In the genomic region with DNA sequence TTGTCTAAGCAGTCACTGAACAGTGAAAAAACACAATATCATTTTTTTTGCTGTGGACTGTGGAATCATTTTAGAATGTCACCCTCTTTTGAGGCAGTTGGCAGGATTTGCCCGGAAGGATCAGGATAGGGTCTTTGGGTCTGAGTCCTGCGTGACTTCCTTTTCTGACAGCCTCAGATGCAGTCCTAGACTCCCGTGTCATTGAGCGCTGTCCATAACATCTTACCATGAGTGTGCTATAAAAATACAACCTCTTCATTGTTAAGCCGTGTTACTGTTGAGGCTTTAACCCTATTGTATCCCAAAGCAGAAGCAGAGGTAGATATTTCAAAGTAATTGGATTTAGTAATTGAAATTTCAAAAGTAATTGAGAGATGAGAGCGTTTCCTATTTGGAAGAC, we compare ENCODE assay signal across 1 cellular context.
TF ChIP-seq lines count a peak whose summit lies in the region.

No MANE protein-coding gene starts in this region.

TF ChIP-seq in K562, 482 proteins besides CTCF, POLR2A, EP300 and RAD21:
- TF ChIP-seq E2F1 (CRISPR knock-in tag; IDR thresholded peaks at IDR 0.05) = no peak
- TF ChIP-seq NCOA2 (IDR thresholded peaks at IDR 0.05; ENCODE audit: partially characterized antibody in 2 of 2) = no peak
- TF ChIP-seq, protein P1, sequence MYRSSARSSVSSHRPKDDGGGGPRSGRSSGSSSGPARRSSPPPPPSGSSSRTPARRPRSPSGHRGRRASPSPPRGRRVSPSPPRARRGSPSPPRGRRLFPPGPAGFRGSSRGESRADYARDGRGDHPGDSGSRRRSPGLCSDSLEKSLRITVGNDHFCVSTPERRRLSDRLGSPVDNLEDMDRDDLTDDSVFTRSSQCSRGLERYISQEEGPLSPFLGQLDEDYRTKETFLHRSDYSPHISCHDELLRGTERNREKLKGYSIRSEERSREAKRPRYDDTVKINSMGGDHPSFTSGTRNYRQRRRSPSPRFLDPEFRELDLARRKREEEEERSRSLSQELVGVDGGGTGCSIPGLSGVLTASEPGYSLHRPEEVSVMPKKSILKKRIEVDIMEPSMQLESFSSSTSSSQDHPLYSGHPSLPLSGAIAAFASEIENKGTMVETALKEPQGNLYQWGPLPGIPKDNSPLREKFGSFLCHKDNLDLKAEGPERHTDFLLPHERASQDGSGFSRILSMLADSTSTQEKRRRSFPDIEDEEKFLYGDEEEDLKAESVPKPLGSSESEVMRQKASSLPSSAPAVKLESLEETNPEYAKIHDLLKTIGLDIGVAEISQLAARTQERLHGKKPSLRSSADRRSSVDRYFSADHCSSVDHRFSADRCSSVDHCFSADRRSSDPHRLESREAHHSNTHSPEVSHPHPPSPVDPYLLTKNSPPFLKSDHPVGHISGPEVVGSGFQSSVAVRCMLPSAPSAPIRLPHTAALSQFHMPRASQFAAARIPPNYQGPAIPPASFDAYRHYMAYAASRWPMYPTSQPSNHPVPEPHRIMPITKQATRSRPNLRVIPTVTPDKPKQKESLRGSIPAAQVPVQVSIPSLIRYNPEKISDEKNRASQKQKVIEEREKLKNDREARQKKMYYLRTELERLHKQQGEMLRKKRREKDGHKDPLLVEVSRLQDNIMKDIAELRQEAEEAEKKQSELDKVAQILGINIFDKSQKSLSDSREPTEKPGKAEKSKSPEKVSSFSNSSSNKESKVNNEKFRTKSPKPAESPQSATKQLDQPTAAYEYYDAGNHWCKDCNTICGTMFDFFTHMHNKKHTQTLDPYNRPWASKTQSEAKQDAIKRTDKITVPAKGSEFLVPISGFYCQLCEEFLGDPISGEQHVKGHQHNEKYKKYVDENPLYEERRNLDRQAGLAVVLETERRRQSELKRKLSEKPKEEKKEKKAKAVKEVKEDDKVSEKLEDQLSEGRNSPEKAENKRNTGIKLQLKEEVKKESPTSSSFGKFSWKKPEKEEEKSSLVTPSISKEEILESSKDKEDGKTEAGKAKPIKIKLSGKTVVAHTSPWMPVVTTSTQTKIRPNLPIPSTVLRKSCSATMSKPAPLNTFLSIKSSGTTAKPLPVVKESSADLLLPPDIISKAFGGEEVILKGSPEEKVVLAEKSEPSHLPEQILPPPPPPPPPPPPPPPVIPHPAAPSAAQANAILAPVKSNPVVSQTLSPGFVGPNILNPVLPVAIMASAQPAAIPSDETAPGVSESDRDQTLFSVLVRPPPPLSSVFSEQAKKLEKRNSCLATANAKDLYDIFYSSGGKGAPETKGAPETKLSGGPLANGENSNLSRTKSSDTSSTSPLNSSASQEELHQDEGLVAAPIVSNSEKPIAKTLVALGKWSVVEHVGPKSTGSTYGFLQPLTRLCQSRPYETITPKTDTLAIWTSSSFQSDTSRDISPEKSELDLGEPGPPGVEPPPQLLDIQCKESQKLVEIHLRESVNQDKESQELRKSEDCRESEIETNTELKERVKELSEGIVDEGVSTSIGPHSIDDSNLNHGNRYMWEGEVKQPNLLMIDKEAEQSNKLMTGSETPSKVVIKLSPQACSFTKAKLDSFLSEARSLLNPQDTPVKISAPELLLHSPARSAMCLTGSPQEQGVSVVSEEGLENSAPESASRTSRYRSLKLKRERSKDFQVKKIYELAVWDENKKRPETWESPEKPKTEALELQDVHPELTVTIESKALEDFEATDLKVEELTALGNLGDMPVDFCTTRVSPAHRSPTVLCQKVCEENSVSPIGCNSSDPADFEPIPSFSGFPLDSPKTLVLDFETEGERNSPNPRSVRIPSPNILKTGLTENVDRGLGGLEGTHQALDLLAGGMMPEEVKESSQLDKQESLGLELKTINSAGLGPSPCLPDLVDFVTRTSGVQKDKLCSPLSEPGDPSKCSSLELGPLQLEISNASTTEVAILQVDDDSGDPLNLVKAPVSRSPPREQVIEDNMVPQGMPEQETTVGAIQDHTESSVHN (IDR thresholded peaks at IDR 0.05; ENCODE audit: borderline replicate concordance in 1 of 2, low read depth in 1 of 2) = no peak
- no peak for TF ChIP-seq ZNF282 (CRISPR knock-in tag; IDR thresholded peaks at IDR 0.05)
- no peak for TF ChIP-seq MITF (IDR thresholded peaks at IDR 0.05)
